In genomic region chr11:126855536-126855935, GRCh38 we compare ENCODE assay signal across 9 cellular contexts.
"Had no signal": no experiment of that assay in that cellular context is flagged by ENCODE, and none has a peak within 500 bp of the region (broad histone marks: within the 10 kb centered on the region; RNA-seq: fewer than 3 reads in every experiment).

No MANE protein-coding gene starts in this region.

- DNase-seq: GM23248, GOT3, H7, H9, HCEC 1CT, HFFc6 had no signal

- H2AFZ ChIP-seq: GM23248 had no signal

- H3K4me3 Mint-ChIP-seq: GM23338, H9, HFFc6 had no signal

- H3K36me3 ChIP-seq: HAP-1 had no signal

- H3K4me3 ChIP-seq: GM23248, GM23338, HAP-1 had no signal

- H3K4me1 ChIP-seq: HAP-1 had no signal

- H3K27ac Mint-ChIP-seq: GM23338, H9, HFFc6 had no signal

- H3K9ac ChIP-seq: GM23248 had no signal

- H3K4me2 ChIP-seq: GM23338 had no signal

- H3K9me3 ChIP-seq: HAP-1 had no signal

- H3K9me3 Mint-ChIP-seq: GM23338, H9, HFFc6 had no signal

- ATAC-seq: GM23338, HCT116 had no signal

- H3K27ac ChIP-seq: GM23248 had no signal
